8 cellular contexts compared by ENCODE assay signal in the genomic region with DNA sequence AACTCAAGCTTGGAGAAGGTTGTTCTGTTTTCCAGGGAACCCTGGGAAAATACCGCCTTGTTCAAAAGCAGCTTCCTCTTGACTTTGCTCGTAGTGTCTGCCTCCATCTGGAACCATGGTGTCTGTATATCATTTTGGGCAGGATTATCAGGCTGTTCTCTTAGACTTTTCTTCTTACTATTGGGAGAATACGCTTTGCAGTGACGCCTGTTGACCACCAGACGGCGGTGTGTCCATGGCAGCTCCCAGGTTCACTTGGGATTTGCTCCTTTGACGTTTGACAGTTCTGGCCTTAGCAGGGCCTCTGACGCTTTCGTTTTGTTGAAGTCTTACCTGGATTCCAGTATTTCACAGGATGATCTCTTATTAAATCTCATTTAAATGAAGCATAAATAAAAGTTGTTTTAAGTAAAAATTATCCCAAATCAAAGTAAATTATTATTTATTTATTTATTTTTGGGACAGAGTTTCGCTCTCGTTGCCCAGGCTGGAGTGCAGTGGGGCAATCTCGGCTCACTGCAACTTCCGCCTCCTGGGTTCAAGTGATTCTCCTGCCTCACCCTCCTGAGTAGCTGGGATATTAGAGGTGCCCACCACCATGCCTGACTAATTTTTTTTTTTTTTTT. TPM values are rescaled to one million over a fixed set of nuclear protein-coding genes. Genes with fewer than 3 reads are reported as not detected.
A peak's percentile ranks its signal among the peaks of the same experiment; 100 is the strongest.
DNase-seq lines count a peak whose midpoint lies in the region; ATAC-seq, FAIRE-seq and TF ChIP-seq lines count a peak whose summit lies in the region.

No MANE protein-coding gene starts in this region.

- TF ChIP-seq EP300 in A549 (IDR thresholded peaks at IDR 0.05) = no peak

- H3K4me3 ChIP-seq in A549 = no peak overlapping the region

- H3K9me3 ChIP-seq in A549 = no peaks in the 10 kb centered on the region

- no peak overlapping the region for H3K4me2 ChIP-seq in A549

- DNase-seq in A549 (ENCODE audit: low read depth in 1 of 2, low spot score in 1 of 2) = peak; percentile 61 to 83
- DNase-seq in GM12892 (ENCODE audit: insufficient read length) = peak; percentile 44
- peak; percentile 86 for DNase-seq in HTR-8/SVneo (ENCODE audit: insufficient read length, low spot score)
- peak; percentile 89 for DNase-seq in OCI-M1 (lab: John Stamatoyannopoulos, UW)
- DNase-seq in activated T-helper 9 cell treated with anti-CD3 and anti-CD28 coated beads, Interleukin-2, amount 50 U/mL, for 16 hours (ENCODE audit: low read depth) = peak; percentile 9
- peak in 40 of 42 donors; percentile 27 to 84 (median 62) for DNase-seq in head of caudate nucleus
- DNase-seq in pulmonary artery endothelial cell (ENCODE audit: low read depth, low spot score) = peak; percentile 41
- DNase-seq in occipital lobe (lab: John Stamatoyannopoulos, UW) = no peak

- peak; percentile 57 to 85; a peak in 4 of 6 replicates for ATAC-seq in A549

- FAIRE-seq in A549 (lab: Jason Lieb, UNC) = peak; percentile 54
- peak; percentile 84 for FAIRE-seq in GM12892 (lab: Jason Lieb, UNC)
- peak; percentile 80 for FAIRE-seq in HTR-8/SVneo (lab: Jason Lieb, UNC)

- intact Hi-C loops in head of caudate nucleus (cut with DNase I) = loop anchor here (10.0 kb wide), 1 partner anchor 229 kb away; a partner anchor contains a TSS

- peak; percentile 96 for TF ChIP-seq CTCF in A549 (IDR thresholded peaks at IDR 0.05)

- CTCF ChIA-PET in A549 (lab: Yijun Ruan, JAX) = interaction anchor here (0.6 to 3.3 kb wide), 52 partner anchors 10 to 1318 kb away, joined by 3 to 26 read pairs (median 4); no protein-coding TSS in a partner anchor

- TF ChIP-seq POLR2A in A549 (IDR thresholded peaks at IDR 0.05; ENCODE audit: low read length) (no peak), GM12892 (IDR thresholded peaks at IDR 0.05; ENCODE audit: low read depth, low read length) (no peak)

- WGBS in A549 (ENCODE audit: missing lambda C conversion rate) = 33% methylated on average over 13 of the region's 13 CpGs

- no peak overlapping the region for H3K27ac ChIP-seq in A549

- POLR2A ChIA-PET in A549 (lab: Yijun Ruan, JAX) = no interaction called here

- peak; percentile 72 for TF ChIP-seq RAD21 in A549 (conservative IDR thresholded peaks at IDR 0.05 in 1 of 2, IDR thresholded peaks at IDR 0.05 in 1 of 2)

- H3K4me1 ChIP-seq in A549 = no peaks in the 10 kb centered on the region

TF ChIP-seq in A549, 52 proteins besides CTCF, POLR2A, EP300 and RAD21:
- TF ChIP-seq ZC3H11A (IDR thresholded peaks at IDR 0.05) (no peak), JUN (IDR thresholded peaks at IDR 0.05) (no peak), SMC3 (IDR thresholded peaks at IDR 0.05) (peak; percentile 90), MAZ (IDR thresholded peaks at IDR 0.05; ENCODE audit: borderline replicate concordance, low read depth, low read length) (no peak)
- TF ChIP-seq, protein P1, sequence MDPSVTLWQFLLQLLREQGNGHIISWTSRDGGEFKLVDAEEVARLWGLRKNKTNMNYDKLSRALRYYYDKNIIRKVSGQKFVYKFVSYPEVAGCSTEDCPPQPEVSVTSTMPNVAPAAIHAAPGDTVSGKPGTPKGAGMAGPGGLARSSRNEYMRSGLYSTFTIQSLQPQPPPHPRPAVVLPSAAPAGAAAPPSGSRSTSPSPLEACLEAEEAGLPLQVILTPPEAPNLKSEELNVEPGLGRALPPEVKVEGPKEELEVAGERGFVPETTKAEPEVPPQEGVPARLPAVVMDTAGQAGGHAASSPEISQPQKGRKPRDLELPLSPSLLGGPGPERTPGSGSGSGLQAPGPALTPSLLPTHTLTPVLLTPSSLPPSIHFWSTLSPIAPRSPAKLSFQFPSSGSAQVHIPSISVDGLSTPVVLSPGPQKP (IDR thresholded peaks at IDR 0.05; ENCODE audit: low read depth, low read length) = no peak
- TF ChIP-seq, protein P2, sequence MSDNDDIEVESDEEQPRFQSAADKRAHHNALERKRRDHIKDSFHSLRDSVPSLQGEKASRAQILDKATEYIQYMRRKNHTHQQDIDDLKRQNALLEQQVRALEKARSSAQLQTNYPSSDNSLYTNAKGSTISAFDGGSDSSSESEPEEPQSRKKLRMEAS (IDR thresholded peaks at IDR 0.05) = no peak

RNA-seq across cellular contexts. Expression of a gene that starts 41.8 kb away (rescaled TPM):
- polyA plus RNA-seq in A549 (2011; rRNA removed) = not detected in 2 replicates
- polyA plus RNA-seq in A549 (2012; cell fraction: cytosol; rRNA removed) = 0.03 TPM in 1 of 2 replicates, not detected in the other
- polyA plus RNA-seq in A549 (2012; cell fraction: nucleus; rRNA removed) = 0.07 TPM in 2 replicates
- 0.05 TPM in 1 of 3 replicates, not detected in the others for polyA plus RNA-seq in A549 (2017; fragmentation: RNase III; extraction: RNeasy Plus Mini Kit Qiagen cat#74134 plus additional on column Dnase treatment)
- not detected in 2 replicates for polyA minus RNA-seq in A549 (2011; rRNA and poly(A)+ RNA removed)
- not detected for polyA plus RNA-seq in GM12892 (2012; ENCODE audit: missing spikeins)
- total RNA-seq in pulmonary artery endothelial cell = not detected in 2 replicates
- total RNA-seq in occipital lobe = not detected
